1 cellular context compared by ENCODE assay signal in the genomic region with DNA sequence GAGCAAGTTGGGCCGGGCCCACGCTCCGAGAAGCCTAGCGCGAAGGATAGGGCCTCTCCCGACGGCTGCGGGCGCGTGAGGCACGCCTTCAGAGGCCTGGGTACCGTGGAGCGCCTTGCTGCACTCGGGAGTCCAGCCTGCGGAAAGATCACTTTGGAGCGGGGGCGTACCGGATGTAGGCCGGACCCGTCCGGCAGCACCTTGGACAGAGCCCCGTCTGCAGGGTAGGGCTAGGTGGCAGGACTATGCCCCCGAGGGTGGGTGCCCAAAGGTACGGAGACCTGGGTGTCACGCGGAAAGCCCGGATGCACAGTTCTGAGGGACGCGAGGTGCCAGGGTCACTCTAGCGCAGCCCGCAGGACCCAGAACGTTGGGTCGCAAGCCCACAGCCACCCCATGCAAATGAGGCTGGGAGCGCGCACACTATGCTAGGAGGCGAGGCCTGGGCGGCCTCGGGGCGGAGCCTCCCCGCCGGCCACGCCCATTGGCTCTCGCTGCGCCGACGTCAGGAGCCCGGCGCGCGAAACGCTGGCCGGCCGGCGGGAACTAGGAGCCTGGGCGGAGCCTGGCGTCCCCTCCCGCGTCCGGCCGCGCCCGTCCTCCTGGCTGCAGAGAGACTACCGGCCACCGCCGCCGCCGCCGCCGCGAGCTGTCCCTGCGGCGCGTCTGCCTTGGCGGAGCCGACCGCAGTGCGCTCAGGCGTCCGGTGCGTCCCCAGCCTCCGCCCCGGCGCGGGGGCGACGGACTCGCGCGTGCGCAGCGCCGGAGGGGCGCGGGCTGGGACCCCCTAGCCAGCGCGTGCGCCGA.
TF ChIP-seq lines count a peak whose summit lies in the region.

PAQR4 (plus strand) TSS at position 611 of the 807 bp plus-strand sequence. CDS start 327 bp downstream, outside the sequence.

TF ChIP-seq in H1, 55 proteins besides CTCF, POLR2A, EP300 and RAD21:
- TF ChIP-seq KDM1A (IDR thresholded peaks at IDR 0.05; ENCODE audit: borderline replicate concordance, low read length) (no peak), BRCA1 (IDR thresholded peaks at IDR 0.05; ENCODE audit: low read depth, low read length) (no peak), JUND (IDR thresholded peaks at IDR 0.05; ENCODE audit: low read length) (no peak), CHD7 (IDR thresholded peaks at IDR 0.05; ENCODE audit: insufficient replicate concordance, low read length) (no peak), MAFK (IDR thresholded peaks at IDR 0.05; ENCODE audit: low read depth, low read length) (no peak), KDM4A (IDR thresholded peaks at IDR 0.05; ENCODE audit: low read depth, low read length, severe bottlenecking) (peak; percentile 62), SIN3A (conservative IDR thresholded peaks at IDR 0.05 in 1 of 2, IDR thresholded peaks at IDR 0.05 in 1 of 2; ENCODE audit: low read depth in 1 of 2, low read length in 2 of 2) (peak; percentile 87 to 96; a peak in 3 of 4 replicates), SUZ12 (IDR thresholded peaks at IDR 0.05; ENCODE audit: low read length) (no peak), ATF3 (IDR thresholded peaks at IDR 0.05; ENCODE audit: insufficient read depth, low read depth, low read length) (no peak), EZH2 (IDR thresholded peaks at IDR 0.05; ENCODE audit: low read depth, low read length, severe bottlenecking) (no peak), TBP (IDR thresholded peaks at IDR 0.05; ENCODE audit: low read depth, low read length) (no peak), JUN (IDR thresholded peaks at IDR 0.05; ENCODE audit: low read depth, low read length) (no peak), RBBP5 (IDR thresholded peaks at IDR 0.05; ENCODE audit: borderline replicate concordance, low read depth, low read length) (no peak; the same call in 1 of the 2 replicates), BCL11A (IDR thresholded peaks at IDR 0.05; ENCODE audit: low read depth in 2 of 2, low read length in 2 of 2) (no peak), BACH1 (IDR thresholded peaks at IDR 0.05; ENCODE audit: low read length) (no peak), GTF2F1 (IDR thresholded peaks at IDR 0.05; ENCODE audit: borderline replicate concordance, low read depth, low read length) (no peak), SP4 (IDR thresholded peaks at IDR 0.05; ENCODE audit: low read length) (no peak; the same call in none of the 2 replicates), RXRA (IDR thresholded peaks at IDR 0.05; ENCODE audit: insufficient read depth, low read depth, low read length) (no peak), CEBPB (IDR thresholded peaks at IDR 0.05; ENCODE audit: low read depth, low read length) (no peak), CTBP2 (IDR thresholded peaks at IDR 0.05; ENCODE audit: borderline replicate concordance, insufficient read depth, insufficient read length, low read length) (no peak), CREB1 (IDR thresholded peaks at IDR 0.05) (0 out of 2 replicates have a peak, but pooled peaks have one; percentile 29), TAF1 (IDR thresholded peaks at IDR 0.05; ENCODE audit: low read depth, low read length) (peak; percentile 43), KDM5A (IDR thresholded peaks at IDR 0.05; ENCODE audit: low read length) (no peak), SAP30 (IDR thresholded peaks at IDR 0.05; ENCODE audit: insufficient read depth, insufficient replicate concordance, low read length) (peak; percentile 94), SIX5 (IDR thresholded peaks at IDR 0.05; ENCODE audit: low read depth, low read length) (no peak), NRF1 (IDR thresholded peaks at IDR 0.05; ENCODE audit: low read depth, low read length) (peak; percentile 38; the same call in 1 of the 2 replicates), SRF (IDR thresholded peaks at IDR 0.05; ENCODE audit: low read depth, low read length) (no peak), HDAC6 (IDR thresholded peaks at IDR 0.05; ENCODE audit: low read depth, low read length) (no peak), RFX5 (IDR thresholded peaks at IDR 0.05; ENCODE audit: borderline replicate concordance, low read depth, low read length) (no peak), POLR2AphosphoS5 (IDR thresholded peaks at IDR 0.05; ENCODE audit: low read depth, low read length) (no peak), SP2 (IDR thresholded peaks at IDR 0.05; ENCODE audit: low read length) (no peak), YY1 (IDR thresholded peaks at IDR 0.05; ENCODE audit: low read depth, low read length) (no peak), MAX (IDR thresholded peaks at IDR 0.05) (peak; percentile 33; the same call in 1 of the 2 replicates), FOSL1 (IDR thresholded peaks at IDR 0.05; ENCODE audit: insufficient read depth, low read depth, low read length) (no peak), HDAC2 (IDR thresholded peaks at IDR 0.05; ENCODE audit: borderline replicate concordance in 1 of 2, low read depth in 2 of 2, low read length in 2 of 2) (peak in 1 of 2 experiments; percentile 90; a peak in 1 of 4 replicates), SP1 (IDR thresholded peaks at IDR 0.05; ENCODE audit: low read depth, low read length) (no peak), USF2 (IDR thresholded peaks at IDR 0.05; ENCODE audit: low read length) (no peak), CHD2 (IDR thresholded peaks at IDR 0.05; ENCODE audit: low read length) (no peak), POU5F1 (IDR thresholded peaks at IDR 0.05; ENCODE audit: low read depth, low read length) (no peak), ATF2 (IDR thresholded peaks at IDR 0.05; ENCODE audit: low read length) (peak; percentile 65; the same call in 1 of the 2 replicates), CHD1 (IDR thresholded peaks at IDR 0.05; ENCODE audit: low read depth, low read length) (no peak), GABPA (IDR thresholded peaks at IDR 0.05; ENCODE audit: borderline replicate concordance, insufficient read depth, low read length) (peak; percentile 58; the same call in 1 of the 2 replicates), ZNF274 (IDR thresholded peaks at IDR 0.05; ENCODE audit: borderline replicate concordance, extremely low read depth, low read length) (no peak), CBX5 (IDR thresholded peaks at IDR 0.05; ENCODE audit: low read depth, low read length) (no peak), SIRT6 (IDR thresholded peaks at IDR 0.05; ENCODE audit: low read length) (no peak), ASH2L (IDR thresholded peaks at IDR 0.05; ENCODE audit: low read length) (no peak), NANOG (IDR thresholded peaks at IDR 0.05; ENCODE audit: insufficient read depth, low read depth, low read length, poor library complexity, severe bottlenecking) (no peak), TAF7 (optimal IDR thresholded peaks at IDR 0.05; ENCODE audit: borderline replicate concordance, low read depth, low read length) (no peak), CBX8 (IDR thresholded peaks at IDR 0.05; ENCODE audit: borderline replicate concordance, low read depth, low read length) (no peak), RNF2 (IDR thresholded peaks at IDR 0.05; ENCODE audit: borderline replicate concordance, low read depth, low read length, missing control alignments, poor library complexity, severe bottlenecking) (no peak), EGR1 (IDR thresholded peaks at IDR 0.05; ENCODE audit: borderline replicate concordance, low read depth, low read length) (peak; percentile 96), PHF8 (conservative IDR thresholded peaks at IDR 0.05; ENCODE audit: low read depth, low read length) (peak; percentile 43), TEAD4 (IDR thresholded peaks at IDR 0.05; ENCODE audit: low read depth, low read length) (no peak), TCF12 (IDR thresholded peaks at IDR 0.05; ENCODE audit: low read depth, low read length) (no peak)
- TF ChIP-seq, protein P1, sequence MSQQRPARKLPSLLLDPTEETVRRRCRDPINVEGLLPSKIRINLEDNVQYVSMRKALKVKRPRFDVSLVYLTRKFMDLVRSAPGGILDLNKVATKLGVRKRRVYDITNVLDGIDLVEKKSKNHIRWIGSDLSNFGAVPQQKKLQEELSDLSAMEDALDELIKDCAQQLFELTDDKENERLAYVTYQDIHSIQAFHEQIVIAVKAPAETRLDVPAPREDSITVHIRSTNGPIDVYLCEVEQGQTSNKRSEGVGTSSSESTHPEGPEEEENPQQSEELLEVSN (IDR thresholded peaks at IDR 0.05): no peak
